ENCODE assay signal across 20 cellular contexts in the genomic region with DNA sequence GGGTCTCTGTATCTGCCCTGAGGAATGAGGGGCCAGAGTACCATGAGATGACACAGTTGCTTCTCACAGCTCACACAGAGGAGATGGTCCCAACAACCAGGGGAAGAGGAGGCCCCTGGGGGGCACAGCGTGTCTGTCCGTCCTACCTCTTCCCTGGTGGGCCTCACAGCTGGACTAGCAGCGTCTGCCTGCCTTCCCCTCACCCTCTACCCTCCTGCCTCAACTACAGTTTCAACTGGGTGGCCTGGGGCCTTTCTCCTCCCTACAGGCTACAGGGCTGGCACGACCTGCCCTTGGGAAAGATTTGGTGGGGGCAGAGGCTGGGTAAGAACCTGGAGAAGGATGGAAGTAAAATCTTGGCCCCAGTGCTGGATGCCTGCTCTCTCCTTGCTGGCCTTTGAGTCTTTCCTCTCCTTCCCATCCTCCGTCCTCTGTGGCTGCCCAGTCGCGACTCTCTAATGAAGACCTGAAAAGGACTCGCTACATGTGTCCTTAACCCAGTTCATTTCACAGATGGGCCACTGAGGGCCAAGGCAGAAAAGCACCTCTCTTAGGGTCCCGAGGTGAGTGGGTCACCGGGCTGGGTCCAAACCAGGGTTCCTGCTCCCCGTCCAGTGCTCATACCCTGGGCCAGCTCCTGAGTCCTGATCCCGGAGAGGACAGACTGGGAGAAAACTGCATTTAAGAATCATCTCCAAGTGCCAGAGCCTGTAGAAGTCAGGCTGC.
DNase-seq lines count a peak whose midpoint lies in the region; ATAC-seq and TF ChIP-seq lines count a peak whose summit lies in the region.
"Had no signal": no experiment of that assay in that cellular context is flagged by ENCODE, and none has a peak within 500 bp of the region (broad histone marks: within the 10 kb centered on the region; RNA-seq: fewer than 3 reads in every experiment).

No MANE protein-coding gene starts in this region.

- peak overlapping the region; percentile 85 for H2BK12ac ChIP-seq in trophoblast cell (ENCODE audit: low read length)

- H2BK120ac ChIP-seq in trophoblast cell (ENCODE audit: insufficient read depth, low read length, poor library complexity) = peak overlapping the region; percentile 15

- TF ChIP-seq POLR2A in breast epithelium (IDR thresholded peaks at IDR 0.05) = no peak

- peak overlapping the region; percentile 46 for H3K14ac ChIP-seq in trophoblast cell (ENCODE audit: low read length)

- no peak overlapping the region for H2AFZ ChIP-seq in trophoblast cell (ENCODE audit: insufficient read depth, low read length, poor library complexity)

- H3K18ac ChIP-seq in trophoblast cell (ENCODE audit: low read length) = no peak overlapping the region

- H3K27me3 ChIP-seq in trophoblast cell (ENCODE audit: insufficient read depth, low read length) = no peaks in the 10 kb centered on the region
- H3K27me3 ChIP-seq in breast epithelium = no peaks in the 10 kb centered on the region
- H3K27me3 ChIP-seq: MG63 had no signal

- H3K27ac ChIP-seq in trophoblast cell (ENCODE audit: low read depth, low read length) = no peak overlapping the region
- no peak overlapping the region for H3K27ac ChIP-seq in breast epithelium
- H3K27ac ChIP-seq: A549 had no signal

- H3K27ac Mint-ChIP-seq in CD14-positive monocyte (peak overlapping the region; percentile 7 to 96 (median 85)), T-helper 17 cell (peak overlapping the region; percentile 29)
- H3K27ac Mint-ChIP-seq: B cell had no signal

- H3K36me3 ChIP-seq in trophoblast cell (ENCODE audit: control insufficient read depth in 1 of 2, insufficient read depth in 2 of 2, low read length in 2 of 2) (no peaks in the 10 kb centered on the region), breast epithelium (no peaks in the 10 kb centered on the region)
- H3K36me3 ChIP-seq: HAP-1, MG63 had no signal

- H3K4me1 Mint-ChIP-seq in CD14-positive monocyte (peaks cover 59% of the 10 kb centered on the region), T-helper 17 cell (peaks cover 4% of the 10 kb centered on the region)
- H3K4me1 Mint-ChIP-seq: B cell had no signal

- no peaks in the 10 kb centered on the region for H3K36me3 Mint-ChIP-seq in CD14-positive monocyte
- H3K36me3 Mint-ChIP-seq in T-helper 17 cell (ENCODE audit: low read depth) = no peaks in the 10 kb centered on the region
- H3K36me3 Mint-ChIP-seq: CD4-positive, alpha-beta memory T cell had no signal

- no peak overlapping the region for H3K9ac ChIP-seq in trophoblast cell (ENCODE audit: low read length)

- DNase-seq in CD14-positive monocyte (ENCODE audit: low spot score) = no peak
- DNase-seq in T-helper 17 cell = no peak
- peak; percentile 42 for DNase-seq in islet precursor cell
- DNase-seq in trophoblast cell = no peak
- no peak for DNase-seq in breast epithelium (ENCODE audit: low spot score in 2 of 2)
- DNase-seq in dermis blood vessel endothelial cell = no peak
- DNase-seq: Caco-2; CD4-positive, alpha-beta memory T cell; MG63; NCI-H1417 treated with DMSO at 0.1 percent for 48 hours; NCI-H187; NCI-H446 treated with DMSO at 0.1 percent for 48 hours; NCI-H526 treated with DMSO at 0.1 percent for 48 hours; Right ventricle myocardium superior had no signal

- H3K79me1 ChIP-seq in trophoblast cell (ENCODE audit: low read length) = peaks cover 21% of the 10 kb centered on the region

- H4K91ac ChIP-seq in trophoblast cell (ENCODE audit: low read depth, low read length) = peak overlapping the region; percentile 58

- H3K79me2 ChIP-seq in trophoblast cell (ENCODE audit: control insufficient read depth, insufficient read depth, low read length, poor library complexity) = no peaks in the 10 kb centered on the region

- TF ChIP-seq CTCF in CD14-positive monocyte (IDR thresholded peaks at IDR 0.05) = no peak
- TF ChIP-seq CTCF in breast epithelium (IDR thresholded peaks at IDR 0.05) = no peak

- no peaks in the 10 kb centered on the region for H3K9me3 ChIP-seq in T-helper 17 cell (ENCODE audit: control insufficient read depth, low read length, poor library complexity, severe bottlenecking)
- no peaks in the 10 kb centered on the region for H3K9me3 ChIP-seq in trophoblast cell (ENCODE audit: insufficient read depth, low read depth, low read length)
- H3K9me3 ChIP-seq in breast epithelium = no peaks in the 10 kb centered on the region
- H3K9me3 ChIP-seq: A549, Caco-2, HAP-1, MG63 had no signal

- H3K4me3 Mint-ChIP-seq in CD14-positive monocyte (no peak overlapping the region), T-helper 17 cell (no peak overlapping the region)
- H3K4me3 Mint-ChIP-seq: B cell had no signal

- peak overlapping the region; percentile 79 for H2AK5ac ChIP-seq in trophoblast cell (ENCODE audit: low read length)

- H3K4me2 ChIP-seq in trophoblast cell (ENCODE audit: low read length) = no peak overlapping the region
- H3K4me2 ChIP-seq: A549 had no signal

- intact Hi-C loops in CD14-positive monocyte (cut with micrococcal nuclease) = loop anchor here (5.0 kb wide), 2 partner anchors 38 to 82 kb away; no protein-coding TSS in a partner anchor
- intact Hi-C loops in breast epithelium (cut with DNase I; ENCODE audit: low total_unique reads) = no loop called here

- peak overlapping the region; percentile 20 for H3K4ac ChIP-seq in trophoblast cell (ENCODE audit: low read depth, low read length)

- no peak overlapping the region for H4K12ac ChIP-seq in trophoblast cell (ENCODE audit: low read depth, low read length)

- no peak for ATAC-seq in T-helper 17 cell
- no peak for ATAC-seq in HG02852 (IDR thresholded peaks at IDR 0.05; ENCODE audit: unreplicated experiment)
- ATAC-seq: A549, HepG2, K562 had no signal

- H3K23ac ChIP-seq in trophoblast cell (ENCODE audit: low read length) = no peak overlapping the region

- H3K27me3 Mint-ChIP-seq in CD14-positive monocyte (ENCODE audit: low read depth in 3 of 3) = peaks cover 0 to 5% (median 2%) of the 10 kb centered on the region in 3 donors
- peaks cover 6% of the 10 kb centered on the region for H3K27me3 Mint-ChIP-seq in T-helper 17 cell
- H3K27me3 Mint-ChIP-seq: B cell; CD4-positive, alpha-beta memory T cell had no signal

- WGBS in trophoblast cell (ENCODE audit: extremely low coverage, insufficient coverage, insufficient read length) = no CpG with 5 or more reads among the region's 12 CpGs

- peaks cover 0 to 4% (median 0%) of the 10 kb centered on the region in 7 donors for H3K9me3 Mint-ChIP-seq in CD14-positive monocyte

- H3K4me3 ChIP-seq in trophoblast cell (ENCODE audit: low read depth, low read length) (no peak overlapping the region), breast epithelium (no peak overlapping the region)
- H3K4me3 ChIP-seq: A549, HAP-1, K562, MG63 had no signal

- no peak overlapping the region for H2BK5ac ChIP-seq in trophoblast cell (ENCODE audit: low read depth, low read length, poor library complexity)

- peaks cover 11 to 17% of the 10 kb centered on the region in 2 experiments for H3K4me1 ChIP-seq in trophoblast cell (ENCODE audit: control insufficient read depth in 1 of 2, insufficient read depth in 2 of 2, low read length in 2 of 2)
- H3K4me1 ChIP-seq in breast epithelium = peaks cover 0 to 3% of the 10 kb centered on the region in 2 donors
- H3K4me1 ChIP-seq: Caco-2, HAP-1 had no signal

- peak overlapping the region; percentile 42 for H4K8ac ChIP-seq in trophoblast cell (ENCODE audit: low read depth, low read length)
